1 cellular context compared by ENCODE assay signal in genomic region chr6:13710552-13711383, GRCh38.
TF ChIP-seq lines count a peak whose summit lies in the region.

No MANE protein-coding gene starts in this region.

TF ChIP-seq in HepG2, 621 proteins besides CTCF, POLR2A, EP300 and RAD21 (continued from another document):
- TF ChIP-seq KIAA2018 (CRISPR knock-in tag; IDR thresholded peaks at IDR 0.05; ENCODE audit: borderline replicate concordance) (no peak), ARNT2 (CRISPR knock-in tag; IDR thresholded peaks at IDR 0.05; ENCODE audit: low read depth) (peak; percentile 39; the same call in 1 of the 2 replicates)
